In the genomic region with DNA sequence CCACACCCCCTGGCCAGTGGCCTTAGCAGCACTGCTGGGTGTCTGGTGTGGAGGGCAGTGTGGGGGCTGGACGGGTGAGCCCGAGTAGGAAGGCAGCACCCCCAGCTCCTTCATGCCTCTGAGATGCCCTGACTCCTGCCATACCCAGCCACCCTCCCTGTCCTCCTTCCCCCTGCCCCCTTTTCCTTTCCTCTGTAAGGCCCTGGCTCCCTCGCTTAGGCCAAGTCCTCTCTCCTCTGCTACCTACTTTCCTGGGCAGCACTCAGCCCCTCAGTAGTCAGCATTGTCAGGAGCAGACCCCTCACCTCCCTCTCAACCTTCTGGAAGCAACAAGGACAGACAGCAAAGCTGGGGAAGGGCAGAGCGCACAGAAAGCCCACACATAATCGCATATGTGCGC, we compare ENCODE assay signal across 24 cellular contexts. TPM values are rescaled to one million over a fixed set of nuclear protein-coding genes. Genes with fewer than 3 reads are reported as not detected.
A peak's percentile ranks its signal among the peaks of the same experiment; 100 is the strongest.
DNase-seq lines count a peak whose midpoint lies in the region; ATAC-seq, FAIRE-seq and TF ChIP-seq lines count a peak whose summit lies in the region.
"Had no signal": no experiment of that assay in that cellular context is flagged by ENCODE, and none has a peak within 500 bp of the region (broad histone marks: within the 10 kb centered on the region; RNA-seq: fewer than 3 reads in every experiment).

No MANE protein-coding gene starts in this region.

- no peaks in the 10 kb centered on the region for H3K27me3 ChIP-seq in H1 (replicated peaks in 1 of 4; ENCODE audit: control insufficient read depth in 3 of 4, extremely low read depth in 1 of 4, insufficient read depth in 3 of 4, low read length in 3 of 4)
- H3K27me3 ChIP-seq: BE2C had no signal

- H4K8ac ChIP-seq in H1 (ENCODE audit: extremely low read depth, insufficient read depth, low read length) = peak overlapping the region; percentile 70; the same call in 1 of the 2 replicates

- no peaks in the 10 kb centered on the region for H3K4me1 Mint-ChIP-seq in neural crest cell
- H3K4me1 Mint-ChIP-seq: CD8-positive, alpha-beta memory T cell; IgD-negative memory B cell had no signal

- no peaks in the 10 kb centered on the region for H4K20me1 ChIP-seq in H1 (replicated peaks in 1 of 2; ENCODE audit: control insufficient read depth in 1 of 2, insufficient read depth in 2 of 2, low read length in 2 of 2)

- WGBS in H1 (ENCODE audit: extremely low coverage in 1 of 2, insufficient coverage in 1 of 2, insufficient read length in 1 of 2, insufficient replicate concordance in 2 of 2, low coverage in 1 of 2, low lambda C conversion rate in 2 of 2, missing lambda C conversion rate in 1 of 2), 2 experiments = 93% methylated on average over 6 of the region's 6 CpGs; no CpG with 5 or more reads in 1 of the 2 experiments

- peaks cover 0 to 7% (median 3%) of the 10 kb centered on the region in 4 experiments; a peak in 4 of 7 replicates for H3K4me1 ChIP-seq in H1 (replicated peaks in 1 of 4; ENCODE audit: control insufficient read depth in 3 of 4, insufficient read depth in 4 of 4, low read length in 3 of 4)
- H3K4me1 ChIP-seq: BE2C had no signal

- H3K4me3 ChIP-seq in H1 (ENCODE audit: extremely low read depth in 1 of 4, insufficient read depth in 2 of 4, low read depth in 3 of 4, low read length in 4 of 4) = no peak overlapping the region
- H3K4me3 ChIP-seq: GM12878, GM23248 had no signal

- H3K79me1 ChIP-seq in H1 (ENCODE audit: low read depth, low read length) = no peaks in the 10 kb centered on the region; the same call in 1 of the 2 replicates

- 0 out of 2 replicates have a peak overlapping the region, but pooled peaks have one; percentile 53 for H2AK5ac ChIP-seq in H1 (ENCODE audit: low read depth, low read length)

- POLR2A ChIA-PET in H1 (lab: Charles Lee; ENCODE audit: partially characterized antibody) = no interaction called here

- H2BK120ac ChIP-seq in H1 (replicated peaks; ENCODE audit: low read depth, low read length) = no peak overlapping the region

- ATAC-seq in HG03175 (IDR thresholded peaks at IDR 0.05; ENCODE audit: unreplicated experiment) = no peak
- ATAC-seq in HG03097 (IDR thresholded peaks at IDR 0.05; ENCODE audit: low FRiP score, unreplicated experiment) = no peak
- ATAC-seq: GM12878 had no signal

- no peaks in the 10 kb centered on the region for H3K36me3 Mint-ChIP-seq in neural crest cell (ENCODE audit: low read depth)
- H3K36me3 Mint-ChIP-seq: CD4-positive, CD25-positive, alpha-beta regulatory T cell; CD8-positive, alpha-beta memory T cell; IgD-negative memory B cell had no signal

- no peaks in the 10 kb centered on the region for H3K23me2 ChIP-seq in H1 (ENCODE audit: low read depth, low read length)

- CTCF ChIA-PET in H1 (lab: Charles Lee; ENCODE audit: partially characterized antibody) = interaction anchor here (0.6 to 11.9 kb wide), 6 partner anchors 11 to 443 kb away, joined by 3 to 334 read pairs (median 4); no protein-coding TSS in a partner anchor

- H3K36me3 ChIP-seq in H1 (ENCODE audit: control insufficient read depth in 2 of 4, insufficient read depth in 4 of 4, low read length in 3 of 4) = no peaks in the 10 kb centered on the region
- H3K36me3 ChIP-seq: BE2C had no signal

- H3K18ac ChIP-seq in H1 (ENCODE audit: extremely low read depth, low read length) = no peak overlapping the region

- FAIRE-seq in H1 (lab: Jason Lieb, UNC) (no peak), RCC 7860 (lab: Jason Lieb, UNC) (no peak)
- FAIRE-seq: A204.1, GM12878, GM19239, H54, HepG2 had no signal

- H3K4me2 ChIP-seq in H1 (ENCODE audit: insufficient read depth in 1 of 2, low read depth in 2 of 2, low read length in 2 of 2) = no peak overlapping the region

- TF ChIP-seq EP300 in H1 (IDR thresholded peaks at IDR 0.05; ENCODE audit: borderline replicate concordance in 1 of 2, low read depth in 2 of 2, low read length in 2 of 2) = no peak

- H3K79me2 ChIP-seq in H1 (ENCODE audit: control insufficient read depth in 1 of 2, insufficient read depth in 2 of 2, low read length in 2 of 2) = no peaks in the 10 kb centered on the region

- no peaks in the 10 kb centered on the region for H3K9me3 ChIP-seq in H1 (ENCODE audit: insufficient read depth in 2 of 2, low read depth in 1 of 2, low read length in 1 of 2)
- H3K9me3 ChIP-seq: BE2C had no signal

- TF ChIP-seq POLR2A in H1 (IDR thresholded peaks at IDR 0.05; ENCODE audit: control extremely low read depth in 1 of 2, low read depth in 2 of 2, low read length in 2 of 2) = no peak

- intact Hi-C loops in posterior vena cava (cut with DNase I) = no loop called here

- no peaks in the 10 kb centered on the region for H3K9me3 Mint-ChIP-seq in neural crest cell
- H3K9me3 Mint-ChIP-seq: CD8-positive, alpha-beta memory T cell had no signal

- no peak overlapping the region for H3K4me3 Mint-ChIP-seq in neural crest cell
- H3K4me3 Mint-ChIP-seq: CD4-positive, CD25-positive, alpha-beta regulatory T cell; CD8-positive, alpha-beta memory T cell; IgD-negative memory B cell had no signal

- H3K27ac ChIP-seq in H1 (ENCODE audit: low read depth, low read length) = no peak overlapping the region
- H3K27ac ChIP-seq: GM23248 had no signal

- H4K91ac ChIP-seq in H1 (replicated peaks; ENCODE audit: insufficient read length, low read length) = no peak overlapping the region

- 0 out of 2 replicates have a peak overlapping the region, but pooled peaks have one; percentile 29 for H2BK15ac ChIP-seq in H1 (ENCODE audit: low read length)

- TF ChIP-seq CTCF in H1 (IDR thresholded peaks at IDR 0.05; ENCODE audit: control extremely low read depth in 1 of 3, insufficient read depth in 1 of 3, low read depth in 1 of 3, low read length in 3 of 3) (no peak), neural crest cell (conservative IDR thresholded peaks at IDR 0.05) (no peak)

- no peak overlapping the region for H2BK20ac ChIP-seq in H1 (ENCODE audit: low read length)

- H3K14ac ChIP-seq in H1 (ENCODE audit: insufficient read length) = no peak overlapping the region

- no peak overlapping the region for H3K9ac ChIP-seq in H1 (replicated peaks in 1 of 4; ENCODE audit: extremely low read depth in 1 of 4, low read depth in 3 of 4, low read length in 3 of 4)
- H3K9ac ChIP-seq: GM23248 had no signal

- DNase-seq in H1 (ENCODE audit: low read depth in 1 of 2, low spot score in 2 of 2) (no peak), neural crest cell (ENCODE audit: low read depth, low spot score) (no peak), posterior vena cava (ENCODE audit: low spot score) (peak; percentile 50), RCC 7860 (ENCODE audit: low spot score) (no peak)
- no peak for DNase-seq in effector CD4-positive, alpha-beta T cell
- DNase-seq: ACHN; BE2C; CD4-positive, CD25-positive, alpha-beta regulatory T cell; CD8-positive, alpha-beta memory T cell; COR-L47; DMS 273 treated with DMSO at 0.1 percent for 48 hours; DMS53; DND-41; EL; GM23248; HCEC 1CT had no signal

- H2AFZ ChIP-seq in H1 (ENCODE audit: low read length) = no peak overlapping the region
- H2AFZ ChIP-seq: GM23248 had no signal

- TF ChIP-seq RAD21 in H1 (IDR thresholded peaks at IDR 0.05 in 1 of 2, conservative IDR thresholded peaks at IDR 0.05 in 1 of 2; ENCODE audit: low read depth in 2 of 2, low read length in 2 of 2) = no peak

- no peak overlapping the region for H4K5ac ChIP-seq in H1 (ENCODE audit: insufficient read length, low read depth, low read length)

- peak overlapping the region; percentile 67 for H3K27ac Mint-ChIP-seq in neural crest cell (ENCODE audit: unreplicated experiment)
- H3K27ac Mint-ChIP-seq: CD4-positive, CD25-positive, alpha-beta regulatory T cell; CD8-positive, alpha-beta memory T cell had no signal

- no peaks in the 10 kb centered on the region for H3K27me3 Mint-ChIP-seq in neural crest cell (ENCODE audit: low read depth)

- H2BK12ac ChIP-seq in H1 (ENCODE audit: low read depth, low read length) = no peak overlapping the region; the same call in 1 of the 2 replicates

- H2BK5ac ChIP-seq in H1 (ENCODE audit: low read depth, low read length) = no peak overlapping the region

- no peak overlapping the region for H3K56ac ChIP-seq in H1 (replicated peaks; ENCODE audit: insufficient read length, low read depth, low read length)

- no peak overlapping the region for H3K23ac ChIP-seq in H1 (ENCODE audit: insufficient read length)

- H3K4ac ChIP-seq in H1 (replicated peaks; ENCODE audit: insufficient read length, low read depth, low read length) = no peak overlapping the region

TF ChIP-seq in H1, 55 proteins besides CTCF, POLR2A, EP300 and RAD21 (continues in another document):
- TF ChIP-seq SAP30 (IDR thresholded peaks at IDR 0.05; ENCODE audit: insufficient read depth, insufficient replicate concordance, low read length) (no peak), TAF7 (optimal IDR thresholded peaks at IDR 0.05; ENCODE audit: borderline replicate concordance, low read depth, low read length) (no peak), BRCA1 (IDR thresholded peaks at IDR 0.05; ENCODE audit: low read depth, low read length) (no peak), FOSL1 (IDR thresholded peaks at IDR 0.05; ENCODE audit: insufficient read depth, low read depth, low read length) (no peak), SRF (IDR thresholded peaks at IDR 0.05; ENCODE audit: low read depth, low read length) (no peak)
- TF ChIP-seq, protein P1, sequence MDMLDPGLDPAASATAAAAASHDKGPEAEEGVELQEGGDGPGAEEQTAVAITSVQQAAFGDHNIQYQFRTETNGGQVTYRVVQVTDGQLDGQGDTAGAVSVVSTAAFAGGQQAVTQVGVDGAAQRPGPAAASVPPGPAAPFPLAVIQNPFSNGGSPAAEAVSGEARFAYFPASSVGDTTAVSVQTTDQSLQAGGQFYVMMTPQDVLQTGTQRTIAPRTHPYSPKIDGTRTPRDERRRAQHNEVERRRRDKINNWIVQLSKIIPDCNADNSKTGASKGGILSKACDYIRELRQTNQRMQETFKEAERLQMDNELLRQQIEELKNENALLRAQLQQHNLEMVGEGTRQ (IDR thresholded peaks at IDR 0.05; ENCODE audit: low read length) = no peak
- TF ChIP-seq, protein P2, sequence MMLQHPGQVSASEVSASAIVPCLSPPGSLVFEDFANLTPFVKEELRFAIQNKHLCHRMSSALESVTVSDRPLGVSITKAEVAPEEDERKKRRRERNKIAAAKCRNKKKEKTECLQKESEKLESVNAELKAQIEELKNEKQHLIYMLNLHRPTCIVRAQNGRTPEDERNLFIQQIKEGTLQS (IDR thresholded peaks at IDR 0.05; ENCODE audit: insufficient read depth, low read depth, low read length) = no peak

RNA-seq across cellular contexts. Expression of a gene that starts 48.0 kb away (rescaled TPM):
- 24.8 TPM in 2 replicates for total RNA-seq in H1 (2021; fragmentation: NEBNext Ultra II Directional; extraction: Animal tissue kit (Norgen Biotek cat#: 25700))
- 22.0 and 27.2 TPM in 2 replicates for polyA plus RNA-seq in H1 (2011; rRNA removed)
- 27.8 TPM for polyA plus RNA-seq in H1 (2011; cell fraction: cytosol; rRNA removed)
- 20.1 TPM for polyA plus RNA-seq in H1 (2011; cell fraction: nucleus; rRNA removed)
- polyA plus RNA-seq in H1 (2012, experiment 1 of 2) = 27.5 to 33.0 TPM (median 28.6 TPM) in 4 replicates
- 16.3 TPM for polyA plus RNA-seq in H1 (2012, experiment 2 of 2)
- 23.0 TPM for polyA plus RNA-seq in H1 (2013, experiment 1 of 2)
- polyA plus RNA-seq in H1 (2013, experiment 2 of 2) = 20.2 TPM
- 26.8 and 27.4 TPM in 2 replicates for polyA minus RNA-seq in H1 (2011; rRNA and poly(A)+ RNA removed)
- polyA minus RNA-seq in H1 (2011; cell fraction: cytosol; rRNA and poly(A)+ RNA removed) = 15.7 TPM
- polyA minus RNA-seq in H1 (2011; cell fraction: nucleus; rRNA and poly(A)+ RNA removed) = 17.9 TPM
- total RNA-seq in neural crest cell = 39.0 and 39.7 TPM in 2 replicates
- 10 to 100 TPM in 1 of 2 donors, 1 to 10 TPM in 1; 9.2 to 10.2 TPM for total RNA-seq in posterior vena cava
